In genomic region chr2:234014462-234014861, GRCh38 we compare ENCODE assay signal across 10 cellular contexts. TPM values are rescaled to one million over a fixed set of nuclear protein-coding genes. Genes with fewer than 3 reads are reported as not detected.
"Had no signal": no experiment of that assay in that cellular context is flagged by ENCODE, and none has a peak within 500 bp of the region (broad histone marks: within the 10 kb centered on the region; RNA-seq: fewer than 3 reads in every experiment).

No MANE protein-coding gene starts in this region.

- H3K9me3 ChIP-seq: HAP-1 had no signal

- H3K4me2 ChIP-seq: GM23338 had no signal

- H3K4me1 ChIP-seq: HAP-1 had no signal

- H3K27ac ChIP-seq: GM23248 had no signal

- DNase-seq: GM23248, GOT3, H7, H9, HCEC 1CT, HFFc6 had no signal

- H2AFZ ChIP-seq: GM23248, GM23338 had no signal

- H3K9ac ChIP-seq: GM23248 had no signal

- H3K4me3 ChIP-seq: GM23248, GM23338, HAP-1 had no signal

- H3K36me3 ChIP-seq: HAP-1 had no signal

- ATAC-seq: GM23338, HCT116 had no signal

RNA-seq across cellular contexts. Expression of gene SPP2, which starts 36.0 kb away (rescaled TPM):
- polyA plus RNA-seq: GM23248, GM23338, H1 had no signal
